ENCODE assay signal across 29 cellular contexts in genomic region chr3:188690932-188691331, GRCh38.
"Had no signal": no experiment of that assay in that cellular context is flagged by ENCODE, and none has a peak within 500 bp of the region (broad histone marks: within the 10 kb centered on the region; RNA-seq: fewer than 3 reads in every experiment).

No MANE protein-coding gene starts in this region.

- H3K36me3 ChIP-seq: gastrocnemius medialis, ovary, spleen, suprapubic skin, tibial artery, uterus, WERI-Rb-1 had no signal

- H3K27ac ChIP-seq: epithelial cell of prostate, gastrocnemius medialis, ovary, psoas muscle, spleen, suprapubic skin, WERI-Rb-1 had no signal

- H3K4me3 ChIP-seq: gastrocnemius medialis, ovary, psoas muscle, spleen, suprapubic skin, tibial artery, uterus had no signal

- FAIRE-seq: bronchial epithelial cell, endometrium, keratinocyte had no signal

- ATAC-seq: activated CD4-positive, CD25-positive, alpha-beta regulatory T cell treated with anti-CD3 and anti-CD28 coated beads, Interleukin-2, amount 50 U/mL, for 24 hours; gastrocnemius medialis; left cardiac atrium; psoas muscle; right cardiac atrium; T-helper 17 cell had no signal

- H3K9me3 ChIP-seq: gastrocnemius medialis, ovary, psoas muscle, spleen, suprapubic skin, tibial artery, uterus had no signal

- DNase-seq: activated CD4-positive, alpha-beta T cell treated with anti-CD3 and anti-CD28 coated beads for 48 hours; activated CD4-positive, alpha-beta T cell treated with anti-CD3 and anti-CD28 coated beads, Interleukin-2, amount 50 U/mL, for 48 hours; activated CD8-positive, alpha-beta memory T cell treated with anti-CD3 and anti-CD28 coated beads for 24 hours; activated effector memory CD4-positive, alpha-beta T cell treated with anti-CD3 and anti-CD28 coated beads, Interleukin-2, amount 50 U/mL, for 16 hours; activated naive CD4-positive, alpha-beta T cell treated with anti-CD3 and anti-CD28 coated beads for 36 hours; amniotic stem cell; effector CD4-positive, alpha-beta T cell; gastrocnemius medialis; hippocampal formation; left cardiac atrium; mammary epithelial cell; naive B cell; nephron progenitor cell; ovary; psoas muscle; right cardiac atrium; spleen; stimulated activated naive CD4-positive, alpha-beta T cell; T-helper 17 cell; T1000; tibial artery; uterus; WERI-Rb-1 had no signal

- H3K27me3 ChIP-seq: gastrocnemius medialis, ovary, spleen, suprapubic skin, tibial artery, uterus had no signal
